In genomic region chr7:44258423-44258760, GRCh38 we compare ENCODE assay signal across 9 cellular contexts. TPM values are rescaled to one million over a fixed set of nuclear protein-coding genes. Genes with fewer than 3 reads are reported as not detected.
DNase-seq lines count a peak whose midpoint lies in the region; ATAC-seq and TF ChIP-seq lines count a peak whose summit lies in the region.
"Had no signal": no experiment of that assay in that cellular context is flagged by ENCODE, and none has a peak within 500 bp of the region (broad histone marks: within the 10 kb centered on the region; RNA-seq: fewer than 3 reads in every experiment).

No MANE protein-coding gene starts in this region.

- CTCF ChIA-PET in activated CD8-positive, alpha-beta memory T cell treated with anti-CD3 and anti-CD28 coated beads, Interleukin-2, amount 10 ng/mL, durations not matched to agents 7 days and 5 days (lab: Charles Lee) = interaction anchor here (0.9 to 3.2 kb wide), 5 partner anchors 10 to 232 kb away, joined by 3 to 14 read pairs (median 3); partner anchors contain the start of gene NUDCD3
- CTCF ChIA-PET in activated CD4-positive, alpha-beta memory T cell treated with anti-CD3 and anti-CD28 coated beads for 36 hours (lab: Charles Lee) = interaction anchor here (1.1 to 4.2 kb wide), 7 partner anchors 13 to 307 kb away, joined by 4 to 26 read pairs (median 5); partner anchors contain the start of gene YKT6

- no peak for TF ChIP-seq CTCF in glutamatergic neuron (IDR thresholded peaks at IDR 0.05; ENCODE audit: partially characterized antibody, unreplicated experiment)

- H3K4me3 Mint-ChIP-seq in activated CD8-positive, alpha-beta memory T cell treated with anti-CD3 and anti-CD28 coated beads, Interleukin-2, amount 10 ng/mL, durations not matched to agents 7 days and 5 days = peak overlapping the region; percentile 1
- peak overlapping the region; percentile 52 for H3K4me3 Mint-ChIP-seq in activated CD4-positive, alpha-beta memory T cell treated with anti-CD3 and anti-CD28 coated beads for 36 hours
- peak overlapping the region; percentile 43 for H3K4me3 Mint-ChIP-seq in glutamatergic neuron (ENCODE audit: unreplicated experiment)
- peak overlapping the region; percentile 23 to 50 for H3K4me3 Mint-ChIP-seq in stimulated activated naive B cell treated with anti-CD40 and anti-IgM and Interleukin-4, amounts not matched to agents 10 μg/mL and 1 μg/mL and 100 μg/mL, for 72 hours

- peak overlapping the region; percentile 91 for H3K27ac Mint-ChIP-seq in activated CD8-positive, alpha-beta memory T cell treated with anti-CD3 and anti-CD28 coated beads, Interleukin-2, amount 10 ng/mL, durations not matched to agents 7 days and 5 days
- H3K27ac Mint-ChIP-seq in activated CD4-positive, alpha-beta memory T cell treated with anti-CD3 and anti-CD28 coated beads for 36 hours = peak overlapping the region; percentile 90
- peak overlapping the region; percentile 79 for H3K27ac Mint-ChIP-seq in glutamatergic neuron (ENCODE audit: unreplicated experiment)
- H3K27ac Mint-ChIP-seq in stimulated activated naive B cell treated with anti-CD40 and anti-IgM and Interleukin-4, amounts not matched to agents 10 μg/mL and 1 μg/mL and 100 μg/mL, for 72 hours = peak overlapping the region; percentile 94

- ATAC-seq in activated CD8-positive, alpha-beta memory T cell treated with anti-CD3 and anti-CD28 coated beads, Interleukin-2, amount 10 ng/mL, durations not matched to agents 7 days and 5 days = no peak
- ATAC-seq in stimulated activated naive B cell treated with anti-CD40 and anti-IgM and Interleukin-4, amounts not matched to agents 10 μg/mL and 1 μg/mL and 100 μg/mL, for 72 hours (replicated peaks) = peak in 1 of 2 donors; percentile 7
- no peak for ATAC-seq in GM18907 (IDR thresholded peaks at IDR 0.05; ENCODE audit: unreplicated experiment)

- H3K4me1 Mint-ChIP-seq in activated CD8-positive, alpha-beta memory T cell treated with anti-CD3 and anti-CD28 coated beads, Interleukin-2, amount 10 ng/mL, durations not matched to agents 7 days and 5 days = peaks cover 28% of the 10 kb centered on the region
- H3K4me1 Mint-ChIP-seq in activated CD4-positive, alpha-beta memory T cell treated with anti-CD3 and anti-CD28 coated beads for 36 hours (ENCODE audit: low read depth) = peaks cover 38% of the 10 kb centered on the region
- peaks cover 48% of the 10 kb centered on the region for H3K4me1 Mint-ChIP-seq in glutamatergic neuron (ENCODE audit: low read depth, unreplicated experiment)
- H3K4me1 Mint-ChIP-seq in stimulated activated naive B cell treated with anti-CD40 and anti-IgM and Interleukin-4, amounts not matched to agents 10 μg/mL and 1 μg/mL and 100 μg/mL, for 72 hours = peaks cover 48 to 72% of the 10 kb centered on the region in 2 donors

- peaks cover 1% of the 10 kb centered on the region for H3K36me3 Mint-ChIP-seq in activated CD8-positive, alpha-beta memory T cell treated with anti-CD3 and anti-CD28 coated beads, Interleukin-2, amount 10 ng/mL, durations not matched to agents 7 days and 5 days
- H3K36me3 Mint-ChIP-seq in activated CD4-positive, alpha-beta memory T cell treated with anti-CD3 and anti-CD28 coated beads for 36 hours = no peaks in the 10 kb centered on the region
- peaks cover 4% of the 10 kb centered on the region for H3K36me3 Mint-ChIP-seq in glutamatergic neuron (ENCODE audit: unreplicated experiment)
- H3K36me3 Mint-ChIP-seq in stimulated activated naive B cell treated with anti-CD40 and anti-IgM and Interleukin-4, amounts not matched to agents 10 μg/mL and 1 μg/mL and 100 μg/mL, for 72 hours = no peaks in the 10 kb centered on the region

- POLR2A ChIA-PET in activated CD4-positive, alpha-beta memory T cell treated with anti-CD3 and anti-CD28 coated beads for 36 hours (lab: Charles Lee) = interaction anchor here (2.1 kb wide), 1 partner anchor 232 kb away, joined by 10 read pairs; the partner anchor contains the start of gene NUDCD3

- no peak for DNase-seq in activated CD8-positive, alpha-beta memory T cell treated with anti-CD3 and anti-CD28 coated beads, Interleukin-2, amount 10 ng/mL, durations not matched to agents 7 days and 5 days
- DNase-seq in activated CD8-positive, alpha-beta memory T cell treated with anti-CD3 and anti-CD28 coated beads for 24 hours = no peak
- no peak for DNase-seq in activated CD4-positive, alpha-beta memory T cell treated with anti-CD3 and anti-CD28 coated beads for 36 hours
- DNase-seq in glutamatergic neuron (no peak), SW480 (ENCODE audit: low spot score) (no peak), SHP77 (lab: John Stamatoyannopoulos, UW) (no peak)
- DNase-seq in stimulated activated naive B cell treated with anti-CD40 and anti-IgM and Interleukin-4, amounts not matched to agents 10 μg/mL and 1 μg/mL and 100 μg/mL, for 72 hours = no peak
- DNase-seq: NCI-H1930 had no signal

- H3K9me3 Mint-ChIP-seq in activated CD8-positive, alpha-beta memory T cell treated with anti-CD3 and anti-CD28 coated beads, Interleukin-2, amount 10 ng/mL, durations not matched to agents 7 days and 5 days (ENCODE audit: low read depth) = no peaks in the 10 kb centered on the region
- H3K9me3 Mint-ChIP-seq in activated CD4-positive, alpha-beta memory T cell treated with anti-CD3 and anti-CD28 coated beads for 36 hours = no peaks in the 10 kb centered on the region
- peaks cover 12% of the 10 kb centered on the region for H3K9me3 Mint-ChIP-seq in glutamatergic neuron (ENCODE audit: unreplicated experiment)
- H3K9me3 Mint-ChIP-seq in stimulated activated naive B cell treated with anti-CD40 and anti-IgM and Interleukin-4, amounts not matched to agents 10 μg/mL and 1 μg/mL and 100 μg/mL, for 72 hours = peaks cover 2 to 6% of the 10 kb centered on the region in 2 donors

- H3K27me3 Mint-ChIP-seq in activated CD8-positive, alpha-beta memory T cell treated with anti-CD3 and anti-CD28 coated beads, Interleukin-2, amount 10 ng/mL, durations not matched to agents 7 days and 5 days = no peaks in the 10 kb centered on the region
- H3K27me3 Mint-ChIP-seq in activated CD4-positive, alpha-beta memory T cell treated with anti-CD3 and anti-CD28 coated beads for 36 hours = no peaks in the 10 kb centered on the region
- H3K27me3 Mint-ChIP-seq in glutamatergic neuron (ENCODE audit: unreplicated experiment) = peaks cover 24% of the 10 kb centered on the region
- no peaks in the 10 kb centered on the region for H3K27me3 Mint-ChIP-seq in stimulated activated naive B cell treated with anti-CD40 and anti-IgM and Interleukin-4, amounts not matched to agents 10 μg/mL and 1 μg/mL and 100 μg/mL, for 72 hours

- intact Hi-C loops in activated CD4-positive, alpha-beta memory T cell treated with anti-CD3 and anti-CD28 coated beads for 36 hours (cut with micrococcal nuclease) = loop anchor here (1.0 to 5.0 kb wide), 5 partner anchors 18 to 232 kb away; partner anchors contain the start of genes NUDCD3 and POLM

RNA-seq across cellular contexts. Expression of gene YKT6, which starts 57.6 kb away (rescaled TPM):
- total RNA-seq in activated CD8-positive, alpha-beta memory T cell treated with anti-CD3 and anti-CD28 coated beads, Interleukin-2, amount 10 ng/mL, durations not matched to agents 7 days and 5 days = 10 to 100 TPM; 57.9 to 68.3 TPM
- total RNA-seq in activated CD4-positive, alpha-beta memory T cell treated with anti-CD3 and anti-CD28 coated beads for 36 hours = 10 to 100 TPM; 57.0 to 60.4 TPM
- 178 TPM for total RNA-seq in glutamatergic neuron (ENCODE audit: unreplicated experiment)

Comparison
In these comparisons a context has a peak if more than half of its experiments do, and no peak if none do; other contexts are left out.
1. H3K4me3 Mint-ChIP-seq: peak in every context shown above with its lines; median percentile 52 in activated CD4-positive, alpha-beta memory T cell treated with anti-CD3 and anti-CD28 coated beads for 36 hours; 43 in glutamatergic neuron; 36 in stimulated activated naive B cell treated with anti-CD40 and anti-IgM and Interleukin-4, amounts not matched to agents 10 μg/mL and 1 μg/mL and 100 μg/mL, for 72 hours; 1 in activated CD8-positive, alpha-beta memory T cell treated with anti-CD3 and anti-CD28 coated beads, Interleukin-2, amount 10 ng/mL, durations not matched to agents 7 days and 5 days.